In the genomic region with DNA sequence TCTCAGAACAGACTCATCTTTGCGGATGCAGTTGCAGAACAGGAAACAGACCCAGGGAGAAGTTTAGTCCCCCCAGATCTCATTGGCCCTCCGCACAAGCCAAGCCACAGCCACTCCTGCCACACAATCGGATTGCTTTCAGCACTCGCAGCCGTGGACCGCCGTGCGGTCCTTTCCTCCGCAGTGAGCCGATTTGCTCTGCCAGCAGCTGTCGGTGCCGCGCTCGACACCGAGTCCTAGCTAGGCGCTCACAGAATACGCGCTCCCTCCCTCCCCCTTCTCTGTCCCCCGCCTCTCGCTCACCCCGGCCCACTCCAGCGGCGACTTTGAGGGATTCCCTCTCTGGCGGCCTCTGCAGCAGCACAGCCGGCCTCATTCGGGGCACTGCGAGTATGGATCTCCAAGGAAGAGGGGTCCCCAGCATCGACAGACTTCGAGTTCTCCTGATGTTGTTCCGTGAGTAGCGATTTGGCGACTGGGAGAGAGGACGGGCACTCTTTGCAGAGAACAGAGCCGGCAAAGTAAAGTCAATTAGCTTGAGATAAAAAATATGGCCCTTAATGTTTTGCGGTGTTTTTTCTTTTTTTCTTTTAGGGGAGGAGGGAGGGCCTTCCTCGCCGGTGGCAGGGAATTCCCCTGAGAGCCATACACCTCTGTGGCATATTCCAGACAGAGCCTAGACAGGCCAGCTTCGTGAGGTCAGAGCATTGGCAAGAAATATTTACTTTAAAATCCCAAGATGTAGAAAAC, we compare ENCODE assay signal across 9 cellular contexts. TPM values are rescaled to one million over a fixed set of nuclear protein-coding genes. Genes with fewer than 3 reads are reported as not detected.
A peak's percentile ranks its signal among the peaks of the same experiment; 100 is the strongest.
DNase-seq lines count a peak whose midpoint lies in the region; ATAC-seq and TF ChIP-seq lines count a peak whose summit lies in the region.
"Had no signal": no experiment of that assay in that cellular context is flagged by ENCODE, and none has a peak within 500 bp of the region (broad histone marks: within the 10 kb centered on the region; RNA-seq: fewer than 3 reads in every experiment).

A gene with protein sequence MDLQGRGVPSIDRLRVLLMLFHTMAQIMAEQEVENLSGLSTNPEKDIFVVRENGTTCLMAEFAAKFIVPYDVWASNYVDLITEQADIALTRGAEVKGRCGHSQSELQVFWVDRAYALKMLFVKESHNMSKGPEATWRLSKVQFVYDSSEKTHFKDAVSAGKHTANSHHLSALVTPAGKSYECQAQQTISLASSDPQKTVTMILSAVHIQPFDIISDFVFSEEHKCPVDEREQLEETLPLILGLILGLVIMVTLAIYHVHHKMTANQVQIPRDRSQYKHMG (plus strand): TSS at position 130 of the 750 bp plus-strand sequence. CDS start 263 bp downstream, at position 393.

- H3K27me3 ChIP-seq in GM06990 (replicated peaks; ENCODE audit: control insufficient read depth, insufficient read depth, low read length) (no peaks in the 10 kb centered on the region), endocrine pancreas (ENCODE audit: control insufficient read depth, insufficient read depth, low read length) (peaks cover 3% of the 10 kb centered on the region)

- no peak for TF ChIP-seq CTCF in GM06990 (IDR thresholded peaks at IDR 0.05; ENCODE audit: insufficient read depth, low read length, poor library complexity, severe bottlenecking)
- TF ChIP-seq CTCF in neural crest cell (conservative IDR thresholded peaks at IDR 0.05): no peak

- H3K27ac Mint-ChIP-seq in neural crest cell (ENCODE audit: unreplicated experiment): peak within 1 kb of the TSS; percentile 46

- no peaks in the 10 kb centered on the region for H3K4me1 ChIP-seq in endocrine pancreas (ENCODE audit: control insufficient read depth, insufficient read depth, low read length)
- H3K4me1 ChIP-seq: HAP-1 had no signal

- peak within 1 kb of the TSS; percentile 58 for H3K4me3 ChIP-seq in GM06990 (replicated peaks; ENCODE audit: low read depth, low read length)
- peak within 1 kb of the TSS; percentile 41 for H3K4me3 ChIP-seq in endocrine pancreas (ENCODE audit: control insufficient read depth, insufficient read depth, low read length)
- H3K4me3 ChIP-seq: HAP-1 had no signal

- H3K36me3 ChIP-seq in GM06990 (ENCODE audit: control insufficient read depth, insufficient read depth, low read length): no peaks in the 10 kb centered on the region
- no peaks in the 10 kb centered on the region for H3K36me3 ChIP-seq in endocrine pancreas (ENCODE audit: control insufficient read depth, insufficient read depth, low read length)
- H3K36me3 ChIP-seq: HAP-1 had no signal

- ATAC-seq in GM18861 (IDR thresholded peaks at IDR 0.05; ENCODE audit: unreplicated experiment): no peak
- no peak for ATAC-seq in GM19035 (IDR thresholded peaks at IDR 0.05; ENCODE audit: unreplicated experiment)

- no peaks in the 10 kb centered on the region for H3K36me3 Mint-ChIP-seq in neural crest cell (ENCODE audit: low read depth)

- no peaks in the 10 kb centered on the region for H3K9me3 ChIP-seq in endocrine pancreas (ENCODE audit: control insufficient read depth, low read length)
- H3K9me3 ChIP-seq: HAP-1 had no signal

- H3K4me1 Mint-ChIP-seq in neural crest cell: peaks cover 39% of the 10 kb centered on the region

- no peaks in the 10 kb centered on the region for H3K9me3 Mint-ChIP-seq in neural crest cell

- peak within 1 kb of the TSS; percentile 84 for H3K4me3 Mint-ChIP-seq in neural crest cell

- peaks cover 90% of the 10 kb centered on the region for H3K27me3 Mint-ChIP-seq in neural crest cell (ENCODE audit: low read depth)

- DNase-seq in GM06990 (ENCODE audit: extremely low read depth, insufficient read length): no peak
- DNase-seq in NCI-H2227 treated with DMSO at 0.1 percent for 48 hours (lab: John Stamatoyannopoulos, UW): peak; percentile 76
- DNase-seq in neural crest cell (ENCODE audit: low read depth, low spot score): peak; percentile 55
- no peak for DNase-seq in NK-92 (lab: John Stamatoyannopoulos, UW; ENCODE audit: unreplicated experiment)
- DNase-seq in activated T-cell treated with anti-CD3 and anti-CD28 coated beads, Interleukin-2, amount 50 U/mL, for 48 hours: no peak

- H3K9ac ChIP-seq in endocrine pancreas (ENCODE audit: control insufficient read depth, insufficient read depth, low read length): no peak within 1 kb of the TSS

RNA-seq across cellular contexts. Expression of the gene that starts here (rescaled TPM):
- 0.98 and 1.0 TPM in 2 replicates for total RNA-seq in neural crest cell

Comparison
In these comparisons a context has a peak if more than half of its experiments do, and no peak if none do; other contexts are left out.
1. DNase-seq: peak in NCI-H2227 treated with DMSO at 0.1 percent for 48 hours (single experiment) and neural crest cell (single experiment); none in GM06990 (single experiment), NK-92 (single experiment) and activated T-cell treated with anti-CD3 and anti-CD28 coated beads, Interleukin-2, amount 50 U/mL, for 48 hours (0 of 2).